Comparison of ENCODE assay signal across 18 cellular contexts in the genomic region with DNA sequence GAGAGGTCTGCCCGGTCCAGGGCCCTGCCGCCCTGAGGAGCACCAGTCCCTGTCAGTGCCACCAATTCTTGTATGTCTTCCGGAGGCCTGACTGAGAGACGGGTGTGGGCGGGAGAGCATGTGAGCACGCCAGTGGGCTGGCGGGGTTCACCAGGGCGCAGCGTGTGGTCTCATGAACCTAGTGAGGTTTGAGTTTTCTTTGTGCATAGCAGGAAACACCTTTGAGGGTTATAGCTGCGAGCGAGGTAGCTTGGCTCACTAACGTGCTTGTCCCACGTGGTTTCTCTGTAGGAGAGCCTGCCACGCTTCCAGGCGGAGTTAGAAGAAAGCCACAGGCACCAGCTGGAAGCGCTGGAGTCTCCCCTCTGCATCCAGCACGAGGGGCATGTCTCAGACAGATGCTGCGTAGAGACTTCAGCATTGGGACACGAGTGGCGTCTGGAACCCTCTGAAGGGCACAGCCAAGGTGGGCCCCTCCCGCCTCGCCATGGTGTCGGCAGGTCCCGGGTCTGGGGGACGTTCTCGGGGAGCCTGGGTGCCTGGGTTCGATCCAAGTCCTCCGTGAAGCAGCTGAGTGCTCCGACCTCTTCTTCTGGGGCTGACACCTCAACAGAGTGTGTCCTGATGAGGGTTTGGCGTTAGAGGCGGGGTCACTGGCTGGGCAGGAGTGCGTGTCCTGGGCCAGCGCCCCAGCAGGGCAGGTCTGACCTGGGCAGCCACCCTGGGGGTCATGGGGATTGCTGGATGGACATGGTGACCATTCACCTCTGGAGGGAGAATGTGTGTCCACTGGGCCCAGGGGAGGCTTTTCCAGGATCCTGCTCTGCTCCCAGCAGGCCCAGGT. TPM values are rescaled to one million over a fixed set of nuclear protein-coding genes. Genes with fewer than 3 reads are reported as not detected.
DNase-seq lines count a peak whose midpoint lies in the region; ATAC-seq lines count a peak whose summit lies in the region.
"Had no signal": no experiment of that assay in that cellular context is flagged by ENCODE, and none has a peak within 500 bp of the region (broad histone marks: within the 10 kb centered on the region; RNA-seq: fewer than 3 reads in every experiment).

No MANE protein-coding gene starts in this region.

- ATAC-seq in activated CD8-positive, alpha-beta memory T cell treated with anti-CD3 and anti-CD28 coated beads, Interleukin-2, amount 10 ng/mL, durations not matched to agents 7 days and 5 days, result peak; percentile 48
- ATAC-seq in naive thymus-derived CD8-positive, alpha-beta T cell, result peak; percentile 97 to 98
- ATAC-seq in stimulated activated memory B cell treated with anti-CD40 and anti-IgM and Interleukin-4, amounts not matched to agents 10 μg/mL and 1 μg/mL and 100 μg/mL, for 72 hours, result peak; percentile 53
- ATAC-seq in GM18511 (IDR thresholded peaks at IDR 0.05; ENCODE audit: unreplicated experiment) (no peak), GM21737 (IDR thresholded peaks at IDR 0.05; ENCODE audit: unreplicated experiment) (no peak)
- ATAC-seq: pancreas had no signal

- no peak for DNase-seq in Karpas-422
- peak; percentile 45 for DNase-seq in activated CD8-positive, alpha-beta memory T cell treated with anti-CD3 and anti-CD28 coated beads, Interleukin-2, amount 10 ng/mL, durations not matched to agents 7 days and 5 days
- peak in 9 of 10 donors; percentile 30 to 75 (median 49) for DNase-seq in naive thymus-derived CD8-positive, alpha-beta T cell
- DNase-seq in NCI-H2227 treated with DMSO at 0.1 percent for 48 hours (lab: John Stamatoyannopoulos, UW), result no peak
- DNase-seq: activated CD4-positive, CD25-positive, alpha-beta regulatory T cell treated with anti-CD3 and anti-CD28 coated beads, Interleukin-2, amount 50 U/mL, for 72 hours; activated effector memory CD4-positive, alpha-beta T cell treated with Interleukin-2 at 50 U/mL for 16 hours; central memory CD4-positive, alpha-beta T cell; foreskin melanocyte; GOT3; mammary epithelial cell; naive B cell; NCI-H510A; right lobe of liver; upper lobe of left lung had no signal

- peaks cover 18% of the 10 kb centered on the region for H3K79me2 ChIP-seq in Karpas-422 (ENCODE audit: low read length)

- no peaks in the 10 kb centered on the region for H3K9me3 Mint-ChIP-seq in activated CD8-positive, alpha-beta memory T cell treated with anti-CD3 and anti-CD28 coated beads, Interleukin-2, amount 10 ng/mL, durations not matched to agents 7 days and 5 days (ENCODE audit: low read depth)
- no peaks in the 10 kb centered on the region for H3K9me3 Mint-ChIP-seq in naive thymus-derived CD8-positive, alpha-beta T cell
- no peaks in the 10 kb centered on the region for H3K9me3 Mint-ChIP-seq in stimulated activated memory B cell treated with anti-CD40 and anti-IgM and Interleukin-4, amounts not matched to agents 10 μg/mL and 1 μg/mL and 100 μg/mL, for 72 hours
- H3K9me3 Mint-ChIP-seq: naive B cell had no signal

- H3K4me1 ChIP-seq in Karpas-422 (ENCODE audit: low read length), result peaks cover 34% of the 10 kb centered on the region
- H3K4me1 ChIP-seq: pancreas, right lobe of liver, upper lobe of left lung had no signal

- H3K4me1 Mint-ChIP-seq in activated CD8-positive, alpha-beta memory T cell treated with anti-CD3 and anti-CD28 coated beads, Interleukin-2, amount 10 ng/mL, durations not matched to agents 7 days and 5 days, result peaks cover 5% of the 10 kb centered on the region
- peaks cover 2 to 19% (median 7%) of the 10 kb centered on the region in 4 donors for H3K4me1 Mint-ChIP-seq in naive thymus-derived CD8-positive, alpha-beta T cell
- H3K4me1 Mint-ChIP-seq in stimulated activated memory B cell treated with anti-CD40 and anti-IgM and Interleukin-4, amounts not matched to agents 10 μg/mL and 1 μg/mL and 100 μg/mL, for 72 hours, result peaks cover 30% of the 10 kb centered on the region
- H3K4me1 Mint-ChIP-seq: naive B cell had no signal

- H3K4me3 ChIP-seq in Karpas-422 (ENCODE audit: low read length), result peak overlapping the region; percentile 61; the same call in 1 of the 2 replicates
- H3K4me3 ChIP-seq: pancreas, right lobe of liver, upper lobe of left lung had no signal

- CTCF ChIA-PET in activated CD8-positive, alpha-beta memory T cell treated with anti-CD3 and anti-CD28 coated beads, Interleukin-2, amount 10 ng/mL, durations not matched to agents 7 days and 5 days (lab: Charles Lee), result no interaction called here

- H3K4me2 ChIP-seq in Karpas-422 (ENCODE audit: low read depth, low read length, poor library complexity, severe bottlenecking), result peak overlapping the region; percentile 64

- no peak overlapping the region for H2AFZ ChIP-seq in Karpas-422 (ENCODE audit: low read length)

- POLR2A ChIA-PET in naive thymus-derived CD8-positive, alpha-beta T cell (lab: Charles Lee), result no interaction called here

- no peaks in the 10 kb centered on the region for H3K27me3 Mint-ChIP-seq in activated CD8-positive, alpha-beta memory T cell treated with anti-CD3 and anti-CD28 coated beads, Interleukin-2, amount 10 ng/mL, durations not matched to agents 7 days and 5 days
- H3K27me3 Mint-ChIP-seq in naive thymus-derived CD8-positive, alpha-beta T cell, result no peaks in the 10 kb centered on the region
- no peaks in the 10 kb centered on the region for H3K27me3 Mint-ChIP-seq in stimulated activated memory B cell treated with anti-CD40 and anti-IgM and Interleukin-4, amounts not matched to agents 10 μg/mL and 1 μg/mL and 100 μg/mL, for 72 hours
- H3K27me3 Mint-ChIP-seq: naive B cell had no signal

- H3K9me3 ChIP-seq in Karpas-422 (ENCODE audit: low read length), result no peaks in the 10 kb centered on the region
- H3K9me3 ChIP-seq: pancreas, right lobe of liver, upper lobe of left lung had no signal

- H3K9me2 ChIP-seq in Karpas-422 (replicated peaks; ENCODE audit: insufficient read depth, low read length), result no peaks in the 10 kb centered on the region

- H3K9ac ChIP-seq in Karpas-422 (ENCODE audit: low read length), result peak overlapping the region; percentile 67

- H4K20me1 ChIP-seq in Karpas-422 (ENCODE audit: insufficient read depth, low read depth, low read length), result no peaks in the 10 kb centered on the region

- peaks cover 25% of the 10 kb centered on the region for H3K36me3 ChIP-seq in Karpas-422 (ENCODE audit: insufficient read depth, low read length)

- H3K36me3 Mint-ChIP-seq in activated CD8-positive, alpha-beta memory T cell treated with anti-CD3 and anti-CD28 coated beads, Interleukin-2, amount 10 ng/mL, durations not matched to agents 7 days and 5 days, result peaks cover 33% of the 10 kb centered on the region
- H3K36me3 Mint-ChIP-seq in naive thymus-derived CD8-positive, alpha-beta T cell, result peaks cover 0 to 83% (median 39%) of the 10 kb centered on the region in 3 donors
- H3K36me3 Mint-ChIP-seq in stimulated activated memory B cell treated with anti-CD40 and anti-IgM and Interleukin-4, amounts not matched to agents 10 μg/mL and 1 μg/mL and 100 μg/mL, for 72 hours, result peaks cover 75% of the 10 kb centered on the region

- H3K4me3 Mint-ChIP-seq in activated CD8-positive, alpha-beta memory T cell treated with anti-CD3 and anti-CD28 coated beads, Interleukin-2, amount 10 ng/mL, durations not matched to agents 7 days and 5 days, result no peak overlapping the region
- peak overlapping the region; percentile 28 to 81 (median 68) for H3K4me3 Mint-ChIP-seq in naive thymus-derived CD8-positive, alpha-beta T cell
- H3K4me3 Mint-ChIP-seq in stimulated activated memory B cell treated with anti-CD40 and anti-IgM and Interleukin-4, amounts not matched to agents 10 μg/mL and 1 μg/mL and 100 μg/mL, for 72 hours, result no peak overlapping the region
- H3K4me3 Mint-ChIP-seq: naive B cell had no signal

- no peaks in the 10 kb centered on the region for H3K27me3 ChIP-seq in Karpas-422 (ENCODE audit: low read length)
- H3K27me3 ChIP-seq: pancreas, right lobe of liver, upper lobe of left lung had no signal

- H3K27ac ChIP-seq in Karpas-422 (ENCODE audit: low read length), result peak overlapping the region; percentile 96
- H3K27ac ChIP-seq: pancreas, right lobe of liver, upper lobe of left lung had no signal

- peak overlapping the region; percentile 35 for H3K27ac Mint-ChIP-seq in activated CD8-positive, alpha-beta memory T cell treated with anti-CD3 and anti-CD28 coated beads, Interleukin-2, amount 10 ng/mL, durations not matched to agents 7 days and 5 days
- peak overlapping the region; percentile 51 to 94 (median 90) for H3K27ac Mint-ChIP-seq in naive thymus-derived CD8-positive, alpha-beta T cell
- peak overlapping the region; percentile 89 for H3K27ac Mint-ChIP-seq in stimulated activated memory B cell treated with anti-CD40 and anti-IgM and Interleukin-4, amounts not matched to agents 10 μg/mL and 1 μg/mL and 100 μg/mL, for 72 hours

RNA-seq across cellular contexts. Expression of gene PCNT, which starts 31.4 kb away (rescaled TPM):
- 31.5 and 31.7 TPM in 2 replicates for total RNA-seq in Karpas-422 (2014; rRNA removed; shearing (Covaris generic); ENCODE audit: low replicate concordance)
- 100 to 1,000 TPM in 1 of 2 experiments, 10 to 100 TPM in 1; 89.7 to 104 TPM for total RNA-seq in activated CD8-positive, alpha-beta memory T cell treated with anti-CD3 and anti-CD28 coated beads, Interleukin-2, amount 10 ng/mL, durations not matched to agents 7 days and 5 days
- total RNA-seq in naive thymus-derived CD8-positive, alpha-beta T cell, result 10 to 100 TPM; 80.0 to 86.2 TPM
- 10 to 100 TPM; 17.2 to 37.4 (median 19.9) TPM for polyA plus RNA-seq in naive thymus-derived CD8-positive, alpha-beta T cell

RNA-seq across cellular contexts. Expression of gene C21orf58, which starts 31.7 kb away (rescaled TPM):
- total RNA-seq in Karpas-422 (2014; rRNA removed; shearing (Covaris generic); ENCODE audit: low replicate concordance), result 13.9 and 31.5 TPM in 2 replicates
- total RNA-seq in activated CD8-positive, alpha-beta memory T cell treated with anti-CD3 and anti-CD28 coated beads, Interleukin-2, amount 10 ng/mL, durations not matched to agents 7 days and 5 days, result 10 to 100 TPM; 48.4 to 82.1 TPM
- total RNA-seq in naive thymus-derived CD8-positive, alpha-beta T cell, result 1 to 10 TPM; 6.4 to 7.3 TPM
- polyA plus RNA-seq in naive thymus-derived CD8-positive, alpha-beta T cell, result 1 to 10 TPM in 1 of 3 donors, under 1 TPM in 2; 0.44 to 1.2 (median 0.51) TPM

Comparison
In these comparisons a context has a peak if more than half of its experiments do, and no peak if none do; other contexts are left out.
1. DNase-seq: peak in activated CD8-positive, alpha-beta memory T cell treated with anti-CD3 and anti-CD28 coated beads, Interleukin-2, amount 10 ng/mL, durations not matched to agents 7 days and 5 days (single experiment) and naive thymus-derived CD8-positive, alpha-beta T cell (9 of 10); none in Karpas-422 (single experiment) and NCI-H2227 treated with DMSO at 0.1 percent for 48 hours (single experiment).
2. ATAC-seq: peak in activated CD8-positive, alpha-beta memory T cell treated with anti-CD3 and anti-CD28 coated beads, Interleukin-2, amount 10 ng/mL, durations not matched to agents 7 days and 5 days (single experiment), naive thymus-derived CD8-positive, alpha-beta T cell (2 of 2) and stimulated activated memory B cell treated with anti-CD40 and anti-IgM and Interleukin-4, amounts not matched to agents 10 μg/mL and 1 μg/mL and 100 μg/mL, for 72 hours (single experiment); none in GM18511 (single experiment) and GM21737 (single experiment).
3. H3K27ac Mint-ChIP-seq: peak in every context shown above with its lines; median percentile 90 in naive thymus-derived CD8-positive, alpha-beta T cell; 89 in stimulated activated memory B cell treated with anti-CD40 and anti-IgM and Interleukin-4, amounts not matched to agents 10 μg/mL and 1 μg/mL and 100 μg/mL, for 72 hours; 35 in activated CD8-positive, alpha-beta memory T cell treated with anti-CD3 and anti-CD28 coated beads, Interleukin-2, amount 10 ng/mL, durations not matched to agents 7 days and 5 days.
4. H3K4me3 Mint-ChIP-seq: peak in naive thymus-derived CD8-positive, alpha-beta T cell (10 of 10); none in activated CD8-positive, alpha-beta memory T cell treated with anti-CD3 and anti-CD28 coated beads, Interleukin-2, amount 10 ng/mL, durations not matched to agents 7 days and 5 days (single experiment) and stimulated activated memory B cell treated with anti-CD40 and anti-IgM and Interleukin-4, amounts not matched to agents 10 μg/mL and 1 μg/mL and 100 μg/mL, for 72 hours (single experiment).